In the genomic region with DNA sequence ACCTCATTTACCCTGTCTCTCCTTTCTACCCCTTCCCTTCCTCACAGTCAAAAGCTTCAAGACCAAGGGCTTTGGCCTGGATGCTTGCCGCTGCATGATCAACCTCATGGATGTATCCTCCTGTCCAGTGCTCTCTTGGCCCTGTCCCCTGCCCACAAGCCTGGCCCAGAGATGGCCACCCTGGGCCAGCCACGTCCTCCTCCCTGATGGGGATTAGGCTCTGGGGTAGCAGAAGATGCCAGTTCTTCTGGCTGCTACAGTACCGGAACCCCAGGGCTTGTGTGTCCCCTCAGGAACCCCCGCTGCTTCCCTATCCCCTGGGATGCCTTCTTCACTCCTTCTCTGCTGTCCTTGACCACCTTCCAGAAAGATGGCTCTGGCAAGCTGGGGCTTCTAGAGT, we compare ENCODE assay signal across 1 cellular context.
TF ChIP-seq lines count a peak whose summit lies in the region.

No MANE protein-coding gene starts in this region.

TF ChIP-seq in HepG2, 621 proteins besides CTCF, POLR2A, EP300 and RAD21:
- TF ChIP-seq SIN3B (IDR thresholded peaks at IDR 0.05; ENCODE audit: low read length) = no peak
- TF ChIP-seq ZNF260 (CRISPR knock-in tag; IDR thresholded peaks at IDR 0.05; ENCODE audit: borderline replicate concordance, low read depth) = no peak
- no peak for TF ChIP-seq ZNF781 (CRISPR knock-in tag; IDR thresholded peaks at IDR 0.05; ENCODE audit: borderline replicate concordance, not compliant biosample characterization)
- no peak for TF ChIP-seq ZNF674 (CRISPR knock-in tag; IDR thresholded peaks at IDR 0.05; ENCODE audit: low read depth)
- TF ChIP-seq ZNF607 (CRISPR knock-in tag; IDR thresholded peaks at IDR 0.05; ENCODE audit: borderline replicate concordance) = no peak
- TF ChIP-seq ZNF768 (CRISPR knock-in tag; IDR thresholded peaks at IDR 0.05) = no peak
- no peak for TF ChIP-seq BHLHE40 (IDR thresholded peaks at IDR 0.05; ENCODE audit: low read length)
- TF ChIP-seq IKZF4 (CRISPR knock-in tag; IDR thresholded peaks at IDR 0.05; ENCODE audit: borderline replicate concordance, low read depth, not compliant biosample characterization) = no peak
- no peak for TF ChIP-seq GLMP (CRISPR knock-in tag; IDR thresholded peaks at IDR 0.05; ENCODE audit: borderline replicate concordance)
- TF ChIP-seq, protein P1, sequence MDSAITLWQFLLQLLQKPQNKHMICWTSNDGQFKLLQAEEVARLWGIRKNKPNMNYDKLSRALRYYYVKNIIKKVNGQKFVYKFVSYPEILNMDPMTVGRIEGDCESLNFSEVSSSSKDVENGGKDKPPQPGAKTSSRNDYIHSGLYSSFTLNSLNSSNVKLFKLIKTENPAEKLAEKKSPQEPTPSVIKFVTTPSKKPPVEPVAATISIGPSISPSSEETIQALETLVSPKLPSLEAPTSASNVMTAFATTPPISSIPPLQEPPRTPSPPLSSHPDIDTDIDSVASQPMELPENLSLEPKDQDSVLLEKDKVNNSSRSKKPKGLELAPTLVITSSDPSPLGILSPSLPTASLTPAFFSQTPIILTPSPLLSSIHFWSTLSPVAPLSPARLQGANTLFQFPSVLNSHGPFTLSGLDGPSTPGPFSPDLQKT (CRISPR knock-in tag; IDR thresholded peaks at IDR 0.05; ENCODE audit: borderline replicate concordance) = no peak
- no peak for TF ChIP-seq KDM5B (CRISPR knock-in tag; IDR thresholded peaks at IDR 0.05; ENCODE audit: borderline replicate concordance)
- no peak for TF ChIP-seq SETDB1 (CRISPR knock-in tag; IDR thresholded peaks at IDR 0.05; ENCODE audit: borderline replicate concordance)
- TF ChIP-seq TBL1XR1 (IDR thresholded peaks at IDR 0.05; ENCODE audit: borderline replicate concordance, low read length, partially characterized antibody) = no peak
- TF ChIP-seq, protein P2, sequence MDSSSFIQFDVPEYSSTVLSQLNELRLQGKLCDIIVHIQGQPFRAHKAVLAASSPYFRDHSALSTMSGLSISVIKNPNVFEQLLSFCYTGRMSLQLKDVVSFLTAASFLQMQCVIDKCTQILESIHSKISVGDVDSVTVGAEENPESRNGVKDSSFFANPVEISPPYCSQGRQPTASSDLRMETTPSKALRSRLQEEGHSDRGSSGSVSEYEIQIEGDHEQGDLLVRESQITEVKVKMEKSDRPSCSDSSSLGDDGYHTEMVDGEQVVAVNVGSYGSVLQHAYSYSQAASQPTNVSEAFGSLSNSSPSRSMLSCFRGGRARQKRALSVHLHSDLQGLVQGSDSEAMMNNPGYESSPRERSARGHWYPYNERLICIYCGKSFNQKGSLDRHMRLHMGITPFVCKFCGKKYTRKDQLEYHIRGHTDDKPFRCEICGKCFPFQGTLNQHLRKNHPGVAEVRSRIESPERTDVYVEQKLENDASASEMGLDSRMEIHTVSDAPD (CRISPR knock-in tag; IDR thresholded peaks at IDR 0.05) = no peak
- no peak for TF ChIP-seq POLR2AphosphoS5 (IDR thresholded peaks at IDR 0.05; ENCODE audit: low read depth, low read length)
- no peak for TF ChIP-seq CEBPG (CRISPR knock-in tag; IDR thresholded peaks at IDR 0.05)
- TF ChIP-seq, protein P3, sequence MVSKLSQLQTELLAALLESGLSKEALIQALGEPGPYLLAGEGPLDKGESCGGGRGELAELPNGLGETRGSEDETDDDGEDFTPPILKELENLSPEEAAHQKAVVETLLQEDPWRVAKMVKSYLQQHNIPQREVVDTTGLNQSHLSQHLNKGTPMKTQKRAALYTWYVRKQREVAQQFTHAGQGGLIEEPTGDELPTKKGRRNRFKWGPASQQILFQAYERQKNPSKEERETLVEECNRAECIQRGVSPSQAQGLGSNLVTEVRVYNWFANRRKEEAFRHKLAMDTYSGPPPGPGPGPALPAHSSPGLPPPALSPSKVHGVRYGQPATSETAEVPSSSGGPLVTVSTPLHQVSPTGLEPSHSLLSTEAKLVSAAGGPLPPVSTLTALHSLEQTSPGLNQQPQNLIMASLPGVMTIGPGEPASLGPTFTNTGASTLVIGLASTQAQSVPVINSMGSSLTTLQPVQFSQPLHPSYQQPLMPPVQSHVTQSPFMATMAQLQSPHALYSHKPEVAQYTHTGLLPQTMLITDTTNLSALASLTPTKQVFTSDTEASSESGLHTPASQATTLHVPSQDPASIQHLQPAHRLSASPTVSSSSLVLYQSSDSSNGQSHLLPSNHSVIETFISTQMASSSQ (IDR thresholded peaks at IDR 0.05; ENCODE audit: low read depth) = no peak
- TF ChIP-seq, protein P3 (CRISPR knock-in tag; IDR thresholded peaks at IDR 0.05; ENCODE audit: borderline replicate concordance) = no peak
